ENCODE assay signal across 23 cellular contexts in the genomic region with DNA sequence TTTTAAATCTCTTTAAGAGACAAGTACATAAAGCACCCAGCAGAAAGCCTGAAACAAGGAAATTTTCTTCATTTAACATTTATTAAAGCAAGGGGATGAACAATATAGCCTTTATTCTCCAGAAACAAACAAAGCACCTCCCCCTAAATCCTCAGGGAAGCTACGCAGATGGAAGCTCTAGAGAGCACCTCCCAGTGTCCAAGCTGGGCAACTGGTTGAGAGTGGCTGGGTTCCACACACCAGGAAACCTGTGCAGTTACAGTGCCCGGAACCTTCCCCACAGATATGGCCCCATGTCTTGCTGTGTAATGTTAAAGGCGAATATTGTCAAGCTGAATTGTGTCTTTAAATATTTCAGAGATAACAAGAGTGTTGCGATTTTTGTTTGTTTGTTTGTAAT. TPM values are rescaled to one million over a fixed set of nuclear protein-coding genes. Genes with fewer than 3 reads are reported as not detected.
DNase-seq lines count a peak whose midpoint lies in the region; ATAC-seq and TF ChIP-seq lines count a peak whose summit lies in the region.
"Had no signal": no experiment of that assay in that cellular context is flagged by ENCODE, and none has a peak within 500 bp of the region (broad histone marks: within the 10 kb centered on the region; RNA-seq: fewer than 3 reads in every experiment).

No MANE protein-coding gene starts in this region.

- H3K4me1 ChIP-seq in H9 (ENCODE audit: insufficient read depth, low read length) (no peaks in the 10 kb centered on the region), Karpas-422 (ENCODE audit: low read length) (no peaks in the 10 kb centered on the region)
- H3K4me1 ChIP-seq: BE2C, Caco-2 had no signal

- H4K5ac ChIP-seq in H9 (ENCODE audit: insufficient read length, low read depth, low read length), result no peak overlapping the region

- H3K4me1 Mint-ChIP-seq in H9 (peaks cover 16 to 17% of the 10 kb centered on the region in 2 experiments; a peak in 3 of 4 replicates), osteocyte (ENCODE audit: unreplicated experiment) (peaks cover 15% of the 10 kb centered on the region)
- H3K4me1 Mint-ChIP-seq in natural killer cell treated with Interleukin-12 subunit alpha and Interleukin-12 subunit beta and Interleukin-15 and Interleukin-18, amount 100 ng/mL, for 72 hours (ENCODE audit: low read depth in 2 of 2), result no peaks in the 10 kb centered on the region
- H3K4me1 Mint-ChIP-seq: CD4-positive, CD25-positive, alpha-beta regulatory T cell had no signal

- H3K36me3 Mint-ChIP-seq in H9 (ENCODE audit: insufficient read depth in 1 of 3, low read depth in 3 of 3) (no peaks in the 10 kb centered on the region), osteocyte (ENCODE audit: unreplicated experiment) (no peaks in the 10 kb centered on the region)
- H3K36me3 Mint-ChIP-seq in natural killer cell treated with Interleukin-12 subunit alpha and Interleukin-12 subunit beta and Interleukin-15 and Interleukin-18, amount 100 ng/mL, for 72 hours, result no peaks in the 10 kb centered on the region

- in situ Hi-C loops in SK-MEL-5 (cut with HindIII; ENCODE audit: low pct_unique_long_range_greater_than_20kb, low sequenced_read_pairs), result no loop called here

- no peak overlapping the region for H3K27ac ChIP-seq in H9 (ENCODE audit: insufficient read length, low read depth, low read length)
- no peak overlapping the region for H3K27ac ChIP-seq in Karpas-422 (ENCODE audit: low read length)
- H3K27ac ChIP-seq: KMS-11 had no signal

- H2BK20ac ChIP-seq in H9 (ENCODE audit: low read depth, low read length, poor library complexity, severe bottlenecking), result no peak overlapping the region

- no peak overlapping the region for H2BK15ac ChIP-seq in H9 (ENCODE audit: low read depth, low read length)

- H3K9me3 Mint-ChIP-seq in H9 (no peaks in the 10 kb centered on the region), osteocyte (ENCODE audit: unreplicated experiment) (no peaks in the 10 kb centered on the region)
- peaks cover 11% of the 10 kb centered on the region for H3K9me3 Mint-ChIP-seq in natural killer cell treated with Interleukin-12 subunit alpha and Interleukin-12 subunit beta and Interleukin-15 and Interleukin-18, amount 100 ng/mL, for 72 hours

- H3K9me3 ChIP-seq in H9 (ENCODE audit: control insufficient read depth, low read depth, low read length) (no peaks in the 10 kb centered on the region), Karpas-422 (ENCODE audit: low read length) (no peaks in the 10 kb centered on the region)
- H3K9me3 ChIP-seq: BE2C, Caco-2, SK-N-SH had no signal

- H3K4me2 ChIP-seq in H9 (ENCODE audit: insufficient read depth, insufficient read length, low read length), result no peak overlapping the region
- no peak overlapping the region for H3K4me2 ChIP-seq in Karpas-422 (ENCODE audit: low read depth, low read length, poor library complexity, severe bottlenecking)
- H3K4me2 ChIP-seq: KMS-11, SK-N-SH had no signal

- no peaks in the 10 kb centered on the region for H3K27me3 ChIP-seq in H9 (ENCODE audit: insufficient read depth, low read length)
- no peaks in the 10 kb centered on the region for H3K27me3 ChIP-seq in Karpas-422 (ENCODE audit: low read length)
- H3K27me3 ChIP-seq: BE2C had no signal

- no CpG with 5 or more reads among the region's 4 CpGs for WGBS in H9 (ENCODE audit: extremely low coverage, insufficient read length, low lambda C conversion rate)

- no peak overlapping the region for H2AFZ ChIP-seq in H9 (ENCODE audit: low read length)
- H2AFZ ChIP-seq in Karpas-422 (ENCODE audit: low read length), result no peak overlapping the region

- no peak overlapping the region for H2AK5ac ChIP-seq in H9 (ENCODE audit: insufficient read length, low read length)

- no peak overlapping the region for H3K4me3 ChIP-seq in foreskin fibroblast (ENCODE audit: low read depth in 1 of 2, low read length in 2 of 2)
- H3K4me3 ChIP-seq in Karpas-422 (ENCODE audit: low read length), result no peak overlapping the region

- H3K4me3 Mint-ChIP-seq in H9 (no peak overlapping the region), osteocyte (ENCODE audit: unreplicated experiment) (no peak overlapping the region)
- H3K4me3 Mint-ChIP-seq in natural killer cell treated with Interleukin-12 subunit alpha and Interleukin-12 subunit beta and Interleukin-15 and Interleukin-18, amount 100 ng/mL, for 72 hours, result no peak overlapping the region
- H3K4me3 Mint-ChIP-seq: CD4-positive, CD25-positive, alpha-beta regulatory T cell had no signal

- H2BK120ac ChIP-seq in H9 (ENCODE audit: low read depth, low read length, poor library complexity, severe bottlenecking), result no peak overlapping the region

- no peak for DNase-seq in H9
- peak; percentile 83 for DNase-seq in SK-MEL-5 (ENCODE audit: low read depth, low spot score)
- DNase-seq in foreskin fibroblast, result no peak
- DNase-seq in osteocyte (ENCODE audit: extremely low spot score, unreplicated experiment), result peak; percentile 64
- no peak for DNase-seq in natural killer cell treated with Interleukin-12 subunit alpha and Interleukin-12 subunit beta and Interleukin-15 and Interleukin-18, amount 100 ng/mL, for 72 hours (ENCODE audit: low spot score)
- DNase-seq in Karpas-422, result no peak
- no peak for DNase-seq in Ammon's horn (ENCODE audit: low spot score)
- no peak for DNase-seq in cerebellum (ENCODE audit: low spot score)
- DNase-seq: BE2C; Caco-2; CD4-positive, CD25-positive, alpha-beta regulatory T cell; GOT3; NCI-H1092 treated with DMSO at 0.1 percent for 48 hours; NCI-H2081; NCI-H2171 treated with DMSO at 0.1 percent for 48 hours; NCI-H446; SHP77; SK-N-SH; T-helper 1 cell had no signal

- H3K4ac ChIP-seq in H9 (ENCODE audit: low read depth, low read length), result no peak overlapping the region

- H3K56ac ChIP-seq in H9 (ENCODE audit: insufficient read length, low read depth, low read length), result no peak overlapping the region

- no peaks in the 10 kb centered on the region for H3K23me2 ChIP-seq in H9 (ENCODE audit: insufficient read length, low read depth, low read length, poor library complexity, severe bottlenecking)

- no peak overlapping the region for H3K23ac ChIP-seq in H9 (ENCODE audit: insufficient read length, low read depth, low read length)

- H3K79me1 ChIP-seq in H9 (ENCODE audit: insufficient read depth, low read depth, low read length, poor library complexity, severe bottlenecking), result no peaks in the 10 kb centered on the region

- no peak overlapping the region for H2BK12ac ChIP-seq in H9 (ENCODE audit: insufficient read length, low read depth, low read length)

- H3K27ac Mint-ChIP-seq in H9 (peak overlapping the region in 1 of 3 experiments; percentile 37; a peak in 2 of 7 replicates), osteocyte (ENCODE audit: unreplicated experiment) (no peak overlapping the region)
- no peak overlapping the region for H3K27ac Mint-ChIP-seq in natural killer cell treated with Interleukin-12 subunit alpha and Interleukin-12 subunit beta and Interleukin-15 and Interleukin-18, amount 100 ng/mL, for 72 hours

- no peak for ATAC-seq in natural killer cell treated with Interleukin-12 subunit alpha and Interleukin-12 subunit beta and Interleukin-15 and Interleukin-18, amount 100 ng/mL, for 72 hours

- H3K27me3 Mint-ChIP-seq in H9 (ENCODE audit: low read depth) (no peaks in the 10 kb centered on the region; the same call in 1 of the 2 replicates), osteocyte (ENCODE audit: unreplicated experiment) (no peaks in the 10 kb centered on the region)
- no peaks in the 10 kb centered on the region for H3K27me3 Mint-ChIP-seq in natural killer cell treated with Interleukin-12 subunit alpha and Interleukin-12 subunit beta and Interleukin-15 and Interleukin-18, amount 100 ng/mL, for 72 hours
- H3K27me3 Mint-ChIP-seq: CD4-positive, CD25-positive, alpha-beta regulatory T cell had no signal

- H3K79me2 ChIP-seq in H9 (ENCODE audit: insufficient read depth, low read length) (no peaks in the 10 kb centered on the region), Karpas-422 (ENCODE audit: low read length) (no peaks in the 10 kb centered on the region)

- TF ChIP-seq CTCF in H9 (conservative IDR thresholded peaks at IDR 0.05) (peak; percentile 51; the same call in 2 of the 3 replicates), foreskin fibroblast (IDR thresholded peaks at IDR 0.05; ENCODE audit: low read depth, low read length) (peak; percentile 3), osteocyte (IDR thresholded peaks at IDR 0.05) (no peak)

- H3K9ac ChIP-seq in H9 (ENCODE audit: extremely low read depth, insufficient read length, low read length) (no peak overlapping the region), Karpas-422 (ENCODE audit: low read length) (no peak overlapping the region)
- H3K9ac ChIP-seq: KMS-11, SK-N-SH had no signal

- no peak overlapping the region for H3K18ac ChIP-seq in H9 (ENCODE audit: insufficient read length, low read depth, low read length)

- H4K91ac ChIP-seq in H9 (ENCODE audit: insufficient read length, low read depth, low read length), result no peak overlapping the region

- no peak overlapping the region for H3T11ph ChIP-seq in H9 (ENCODE audit: low read length)

- no peaks in the 10 kb centered on the region for H3K36me3 ChIP-seq in Karpas-422 (ENCODE audit: insufficient read depth, low read length)
- H3K36me3 ChIP-seq: BE2C had no signal

- no peak overlapping the region for H4K8ac ChIP-seq in H9 (replicated peaks; ENCODE audit: insufficient read length, low read depth, low read length)

- H2BK5ac ChIP-seq in H9 (ENCODE audit: insufficient read length, low read length), result no peak overlapping the region

- no peak overlapping the region for H3K14ac ChIP-seq in H9 (ENCODE audit: insufficient read depth, low read length)

- H4K20me1 ChIP-seq in H9 (ENCODE audit: control insufficient read depth, insufficient read depth, insufficient read length), result no peaks in the 10 kb centered on the region
- H4K20me1 ChIP-seq in Karpas-422 (ENCODE audit: insufficient read depth, low read depth, low read length), result no peaks in the 10 kb centered on the region

- no peaks in the 10 kb centered on the region for H3K9me2 ChIP-seq in Karpas-422 (replicated peaks; ENCODE audit: insufficient read depth, low read length)
- H3K9me2 ChIP-seq: SK-N-SH had no signal

RNA-seq across cellular contexts. Expression of gene TRIML1, which starts 8.9 kb away (rescaled TPM):
- total RNA-seq in H9 (2021), result not detected in 2 replicates
- not detected in 2 replicates for total RNA-seq in SK-MEL-5 (2014; rRNA removed; shearing (Covaris generic))
- not detected in 2 replicates for polyA plus RNA-seq in SK-MEL-5 (2015; cell fraction: cytosol; rRNA removed)
- polyA plus RNA-seq in SK-MEL-5 (2015; cell fraction: nucleus; rRNA removed), result not detected in 2 replicates
- total RNA-seq in osteocyte, result not detected in 2 replicates
- total RNA-seq in natural killer cell treated with Interleukin-12 subunit alpha and Interleukin-12 subunit beta and Interleukin-15 and Interleukin-18, amount 100 ng/mL, for 72 hours, result not detected
- total RNA-seq in Karpas-422 (2014; rRNA removed; shearing (Covaris generic); ENCODE audit: low replicate concordance), result not detected in 2 replicates
- not detected for total RNA-seq in cerebellum
- total RNA-seq: Caco-2; CD4-positive, CD25-positive, alpha-beta regulatory T cell; OCI-LY7; RPMI7951 had no signal
- polyA plus RNA-seq: AG04450; CD4-positive, CD25-positive, alpha-beta regulatory T cell; SK-N-SH had no signal

RNA-seq across cellular contexts. Expression of gene TRIML2, which starts 21.0 kb away (rescaled TPM):
- 102 and 107 TPM in 2 replicates for total RNA-seq in H9 (2021)
- not detected in 2 replicates for total RNA-seq in SK-MEL-5 (2014; rRNA removed; shearing (Covaris generic))
- polyA plus RNA-seq in SK-MEL-5 (2015; cell fraction: cytosol; rRNA removed), result not detected in 2 replicates
- polyA plus RNA-seq in SK-MEL-5 (2015; cell fraction: nucleus; rRNA removed), result not detected in 2 replicates
- not detected in 2 replicates for total RNA-seq in osteocyte
- not detected for total RNA-seq in natural killer cell treated with Interleukin-12 subunit alpha and Interleukin-12 subunit beta and Interleukin-15 and Interleukin-18, amount 100 ng/mL, for 72 hours
- not detected in 2 replicates for total RNA-seq in Karpas-422 (2014; rRNA removed; shearing (Covaris generic); ENCODE audit: low replicate concordance)
- not detected for total RNA-seq in cerebellum
- total RNA-seq: CD4-positive, CD25-positive, alpha-beta regulatory T cell; OCI-LY7; RPMI7951 had no signal
- polyA plus RNA-seq: CD4-positive, CD25-positive, alpha-beta regulatory T cell; SK-N-SH had no signal

Comparison
In these comparisons a context has a peak if more than half of its experiments do, and no peak if none do; other contexts are left out.
1. DNase-seq: peak in SK-MEL-5 (single experiment) and osteocyte (single experiment); none in H9 (single experiment), foreskin fibroblast (0 of 2), natural killer cell treated with Interleukin-12 subunit alpha and Interleukin-12 subunit beta and Interleukin-15 and Interleukin-18, amount 100 ng/mL, for 72 hours (single experiment), Karpas-422 (single experiment), Ammon's horn (single experiment) and cerebellum (single experiment).
2. RNA of gene TRIML2, which starts 21.0 kb away (total RNA-seq): 102 to 107 TPM in H9; not detected in cerebellum (single experiment), not detected in SK-MEL-5, not detected in osteocyte, not detected in natural killer cell treated with Interleukin-12 subunit alpha and Interleukin-12 subunit beta and Interleukin-15 and Interleukin-18, amount 100 ng/mL, for 72 hours and not detected in Karpas-422; every median in the first group is over 10 times any median in the second.